Comparison of ENCODE assay signal across 14 cellular contexts in the genomic region with DNA sequence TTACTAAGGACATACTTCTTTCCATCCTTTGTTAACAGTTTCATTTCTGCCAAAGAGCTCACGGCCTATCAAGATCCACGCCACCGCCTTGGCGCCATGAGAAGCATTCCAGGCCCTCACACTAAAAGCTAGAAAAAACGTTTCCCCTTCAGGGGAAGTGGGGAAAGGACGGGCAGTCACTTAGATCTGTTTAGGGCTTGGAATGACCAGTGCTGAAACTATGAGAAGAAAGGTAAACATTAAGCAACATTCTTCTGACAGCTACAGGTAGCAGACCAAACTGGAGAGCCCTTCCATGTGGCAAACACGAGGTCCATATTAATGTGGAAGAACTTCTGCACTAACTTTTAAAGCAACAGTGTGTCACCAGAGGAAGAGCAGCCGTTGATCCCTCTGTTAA.
DNase-seq lines count a peak whose midpoint lies in the region; ATAC-seq, FAIRE-seq and TF ChIP-seq lines count a peak whose summit lies in the region.
"Had no signal": no experiment of that assay in that cellular context is flagged by ENCODE, and none has a peak within 500 bp of the region (broad histone marks: within the 10 kb centered on the region; RNA-seq: fewer than 3 reads in every experiment).

No MANE protein-coding gene starts in this region.

- POLR2A ChIA-PET in activated CD4-positive, alpha-beta memory T cell treated with anti-CD3 and anti-CD28 coated beads for 36 hours (lab: Charles Lee): interaction anchor here (0.9 kb wide), 1 partner anchor 12 kb away, joined by 3 read pairs; no protein-coding TSS in a partner anchor
- POLR2A ChIA-PET in HepG2 (lab: Yijun Ruan, JAX) (interaction anchor here (1.2 kb wide), 1 partner anchor 147 kb away, joined by 7 read pairs; a partner anchor contains a TSS), RWPE1 (lab: Yijun Ruan, JAX; ENCODE audit: low non-redundant PET) (no interaction called here)

- peaks cover 46% of the 10 kb centered on the region for H3K4me1 ChIP-seq in HepG2 (ENCODE audit: insufficient read depth, low read length)
- H3K4me1 ChIP-seq: foreskin keratinocyte, parathyroid adenoma had no signal

- H3K9me3 Mint-ChIP-seq in stimulated activated naive CD8-positive, alpha-beta T cell treated with anti-CD3 and anti-CD28 coated beads, Interleukin-15, Interleukin-2, amounts not matched to agents 100 ng/mL and 50 ng/mL, for 24 hours: no peaks in the 10 kb centered on the region
- H3K9me3 Mint-ChIP-seq in activated CD4-positive, alpha-beta memory T cell treated with anti-CD3 and anti-CD28 coated beads for 36 hours: no peaks in the 10 kb centered on the region

- TF ChIP-seq RAD21 in HepG2 (CRISPR knock-in tag; IDR thresholded peaks at IDR 0.05): no peak

- H3K4me3 Mint-ChIP-seq in stimulated activated naive CD8-positive, alpha-beta T cell treated with anti-CD3 and anti-CD28 coated beads, Interleukin-15, Interleukin-2, amounts not matched to agents 100 ng/mL and 50 ng/mL, for 24 hours: no peak overlapping the region
- no peak overlapping the region for H3K4me3 Mint-ChIP-seq in activated CD4-positive, alpha-beta memory T cell treated with anti-CD3 and anti-CD28 coated beads for 36 hours
- H3K4me3 Mint-ChIP-seq: endodermal cell had no signal

- H3K27me3 ChIP-seq in HepG2 (ENCODE audit: control insufficient read depth in 1 of 2, insufficient read depth in 2 of 2, low read length in 2 of 2): no peaks in the 10 kb centered on the region
- H3K27me3 ChIP-seq: foreskin keratinocyte had no signal

- H4K20me1 ChIP-seq in HepG2 (ENCODE audit: insufficient read depth, low read length): no peaks in the 10 kb centered on the region

- no peak for TF ChIP-seq POLR2A in HepG2 (IDR thresholded peaks at IDR 0.05; ENCODE audit: insufficient read depth in 1 of 2, low read depth in 2 of 2, low read length in 2 of 2)

- H3K27ac Mint-ChIP-seq in stimulated activated naive CD8-positive, alpha-beta T cell treated with anti-CD3 and anti-CD28 coated beads, Interleukin-15, Interleukin-2, amounts not matched to agents 100 ng/mL and 50 ng/mL, for 24 hours: peak overlapping the region; percentile 82
- H3K27ac Mint-ChIP-seq in activated CD4-positive, alpha-beta memory T cell treated with anti-CD3 and anti-CD28 coated beads for 36 hours: peak overlapping the region; percentile 74
- H3K27ac Mint-ChIP-seq: endodermal cell had no signal

- intact Hi-C loops in activated CD4-positive, alpha-beta memory T cell treated with anti-CD3 and anti-CD28 coated beads for 36 hours (cut with micrococcal nuclease): loop anchor here (10.0 kb wide), 1 partner anchor 254 kb away; a partner anchor contains a TSS
- intact Hi-C loops in HepG2 (cut with micrococcal nuclease; ENCODE audit: unreplicated experiment) (no loop called here), posterior vena cava (cut with DNase I) (loop anchor here in 1 of 2 donors (10.0 kb wide), 1 partner anchor 144 kb away; a partner anchor contains a TSS)

- FAIRE-seq in HepG2 (lab: Jason Lieb, UNC): peak; percentile 93

- no peak for ATAC-seq in stimulated activated naive CD8-positive, alpha-beta T cell treated with anti-CD3 and anti-CD28 coated beads, Interleukin-15, Interleukin-2, amounts not matched to agents 100 U/mL and 50 U/mL, for 24 hours
- peak; percentile 85 for ATAC-seq in HepG2
- ATAC-seq: foreskin keratinocyte had no signal

- in situ Hi-C loops in HepG2 (cut with HindIII; ENCODE audit: extremely low pct_ligation_motif_present, low pct_unique_long_range_greater_than_20kb): loop anchor here (10.0 kb wide), 1 partner anchor 144 kb away; a partner anchor contains a TSS

- DNase-seq in stimulated activated naive CD8-positive, alpha-beta T cell treated with anti-CD3 and anti-CD28 coated beads, Interleukin-15, Interleukin-2, amounts not matched to agents 100 U/mL and 50 U/mL, for 24 hours: no peak
- no peak for DNase-seq in activated CD4-positive, alpha-beta memory T cell treated with anti-CD3 and anti-CD28 coated beads for 36 hours
- DNase-seq in HepG2 (ENCODE audit: low spot score) (peak; percentile 57), midbrain (lab: John Stamatoyannopoulos, UW) (no peak), NCI-H510A treated with DMSO at 0.1 percent for 48 hours (lab: John Stamatoyannopoulos, UW) (no peak), RWPE1 (ENCODE audit: low spot score) (no peak), posterior vena cava (ENCODE audit: low spot score) (no peak)
- DNase-seq: endodermal cell, foreskin keratinocyte, NCI-H1105, spleen had no signal

- H3K36me3 Mint-ChIP-seq in stimulated activated naive CD8-positive, alpha-beta T cell treated with anti-CD3 and anti-CD28 coated beads, Interleukin-15, Interleukin-2, amounts not matched to agents 100 ng/mL and 50 ng/mL, for 24 hours (ENCODE audit: low read depth): peaks cover 51% of the 10 kb centered on the region
- H3K36me3 Mint-ChIP-seq in activated CD4-positive, alpha-beta memory T cell treated with anti-CD3 and anti-CD28 coated beads for 36 hours: peaks cover 19% of the 10 kb centered on the region

- CTCF ChIA-PET in activated CD4-positive, alpha-beta memory T cell treated with anti-CD3 and anti-CD28 coated beads for 36 hours (lab: Charles Lee): interaction anchor here (0.9 to 1.7 kb wide), 11 partner anchors 11 to 164 kb away, joined by 3 to 9 read pairs (median 4); a partner anchor contains a TSS
- CTCF ChIA-PET in HepG2 (lab: Yijun Ruan, JAX; ENCODE audit: low intra/inter-chr PET ratio, low total read pairs): interaction anchor here (2.2 kb wide), 1 partner anchor 147 kb away, joined by 8 read pairs; a partner anchor contains a TSS
- CTCF ChIA-PET in RWPE1 (lab: Yijun Ruan, JAX): no interaction called here

- no peaks in the 10 kb centered on the region for H3K9me3 ChIP-seq in HepG2 (ENCODE audit: low read length)
- H3K9me3 ChIP-seq: spleen had no signal

- H3K27me3 Mint-ChIP-seq in stimulated activated naive CD8-positive, alpha-beta T cell treated with anti-CD3 and anti-CD28 coated beads, Interleukin-15, Interleukin-2, amounts not matched to agents 100 ng/mL and 50 ng/mL, for 24 hours: no peaks in the 10 kb centered on the region
- H3K27me3 Mint-ChIP-seq in activated CD4-positive, alpha-beta memory T cell treated with anti-CD3 and anti-CD28 coated beads for 36 hours: no peaks in the 10 kb centered on the region

- TF ChIP-seq EP300 in HepG2 (IDR thresholded peaks at IDR 0.05; ENCODE audit: low read depth in 2 of 2, low read length in 2 of 2) (no peak), HepG2 (CRISPR knock-in tag; IDR thresholded peaks at IDR 0.05; ENCODE audit: borderline replicate concordance) (no peak)

- H3K27ac ChIP-seq in HepG2 (ENCODE audit: extremely low read length, insufficient read depth, low read length): no peak overlapping the region
- no peak overlapping the region for H3K27ac ChIP-seq in RWPE1
- H3K27ac ChIP-seq: foreskin keratinocyte, parathyroid adenoma, spleen, VCaP had no signal

- TF ChIP-seq CTCF in HepG2 (CRISPR knock-in tag; IDR thresholded peaks at IDR 0.05) (no peak), RWPE1 (conservative IDR thresholded peaks at IDR 0.05; ENCODE audit: low read depth) (no peak)

- BruUV-seq in HepG2 (replicated peaks; lab: Mats Ljungman, UMichigan): no TSS peak

- WGBS in HepG2 (ENCODE audit: low lambda C conversion rate): 25% methylated on average over 8 of the region's 8 CpGs

- H3K36me3 ChIP-seq in HepG2 (replicated peaks in 1 of 2; ENCODE audit: control insufficient read depth in 1 of 2, insufficient read depth in 2 of 2, low read length in 2 of 2): no peaks in the 10 kb centered on the region

- H3K4me3 ChIP-seq in HepG2 (replicated peaks in 1 of 3; ENCODE audit: insufficient read depth in 1 of 3, low read depth in 2 of 3, low read length in 3 of 3): no peak overlapping the region
- H3K4me3 ChIP-seq: spleen had no signal

- no peak overlapping the region for H3K4me2 ChIP-seq in HepG2 (ENCODE audit: low read depth, low read length)

- H3K9ac ChIP-seq in HepG2 (ENCODE audit: insufficient read depth, low read depth, low read length): no peak overlapping the region
- H3K9ac ChIP-seq: parathyroid adenoma had no signal

- H3K79me2 ChIP-seq in HepG2 (ENCODE audit: insufficient read depth, low read length): no peaks in the 10 kb centered on the region

- no peak overlapping the region for H2AFZ ChIP-seq in HepG2 (ENCODE audit: low read length)
- H2AFZ ChIP-seq: parathyroid adenoma had no signal

- peaks cover 82% of the 10 kb centered on the region for H3K4me1 Mint-ChIP-seq in stimulated activated naive CD8-positive, alpha-beta T cell treated with anti-CD3 and anti-CD28 coated beads, Interleukin-15, Interleukin-2, amounts not matched to agents 100 ng/mL and 50 ng/mL, for 24 hours (ENCODE audit: low read depth)
- peaks cover 79% of the 10 kb centered on the region for H3K4me1 Mint-ChIP-seq in activated CD4-positive, alpha-beta memory T cell treated with anti-CD3 and anti-CD28 coated beads for 36 hours (ENCODE audit: low read depth)
- H3K4me1 Mint-ChIP-seq: endodermal cell had no signal

TF ChIP-seq in HepG2, 621 proteins besides CTCF, POLR2A, EP300 and RAD21 (continues in another document):
- TF ChIP-seq ZNF3 (CRISPR knock-in tag; IDR thresholded peaks at IDR 0.05) (no peak), TEAD3 (CRISPR knock-in tag; optimal IDR thresholded peaks at IDR 0.05; ENCODE audit: borderline replicate concordance) (peak; percentile 60), ZNF772 (CRISPR knock-in tag; IDR thresholded peaks at IDR 0.05) (0 out of 2 replicates have a peak, but pooled peaks have one; percentile 49), GATAD2A (CRISPR knock-in tag; IDR thresholded peaks at IDR 0.05) (peak; percentile 43; the same call in 1 of the 2 replicates), ZNF432 (CRISPR knock-in tag; IDR thresholded peaks at IDR 0.05; ENCODE audit: borderline replicate concordance) (no peak), BCL6 (CRISPR knock-in tag; IDR thresholded peaks at IDR 0.05) (0 out of 2 replicates have a peak, but pooled peaks have one; percentile 9), TGIF2 (CRISPR knock-in tag; IDR thresholded peaks at IDR 0.05) (peak; percentile 77; the same call in 1 of the 2 replicates), ZNF24 (IDR thresholded peaks at IDR 0.05) (no peak), FOSL2 (CRISPR knock-in tag; IDR thresholded peaks at IDR 0.05) (peak; percentile 46), DMAP1 (CRISPR knock-in tag; IDR thresholded peaks at IDR 0.05) (0 out of 2 replicates have a peak, but pooled peaks have one; percentile 33)
